ENCODE assay signal across 1 cellular context in the genomic region with DNA sequence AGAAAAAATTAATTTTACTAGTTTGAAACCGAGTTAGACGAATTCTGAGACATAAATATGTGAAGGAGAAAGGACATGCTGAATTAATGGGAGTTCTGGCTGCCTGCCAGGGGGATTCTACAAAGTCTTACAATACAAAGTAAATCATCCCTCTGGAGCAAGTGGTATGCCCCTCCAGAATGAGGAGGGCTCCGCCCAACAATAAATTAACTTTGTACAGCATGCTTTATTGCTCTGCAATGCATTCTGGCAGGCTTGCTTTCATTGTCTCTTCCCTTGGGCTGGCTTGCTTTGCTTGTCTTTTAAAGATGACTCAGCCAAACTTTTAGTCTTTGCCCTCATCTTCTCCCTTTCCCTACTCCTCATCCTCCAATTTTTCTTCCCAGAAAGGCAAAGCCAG.
A peak's percentile ranks its signal among the peaks of the same experiment; 100 is the strongest.
TF ChIP-seq lines count a peak whose summit lies in the region.

No MANE protein-coding gene starts in this region.

TF ChIP-seq in HEK293, 187 proteins besides CTCF, POLR2A, EP300 and RAD21 (continued from another document):
- TF ChIP-seq ZNF544 (tag by site-specific recombination; IDR thresholded peaks at IDR 0.05): no peak
- TF ChIP-seq SP7 (tag by site-specific recombination; IDR thresholded peaks at IDR 0.05): 0 out of 2 replicates have a peak, but pooled peaks have one; percentile 39
- TF ChIP-seq, protein P1, sequence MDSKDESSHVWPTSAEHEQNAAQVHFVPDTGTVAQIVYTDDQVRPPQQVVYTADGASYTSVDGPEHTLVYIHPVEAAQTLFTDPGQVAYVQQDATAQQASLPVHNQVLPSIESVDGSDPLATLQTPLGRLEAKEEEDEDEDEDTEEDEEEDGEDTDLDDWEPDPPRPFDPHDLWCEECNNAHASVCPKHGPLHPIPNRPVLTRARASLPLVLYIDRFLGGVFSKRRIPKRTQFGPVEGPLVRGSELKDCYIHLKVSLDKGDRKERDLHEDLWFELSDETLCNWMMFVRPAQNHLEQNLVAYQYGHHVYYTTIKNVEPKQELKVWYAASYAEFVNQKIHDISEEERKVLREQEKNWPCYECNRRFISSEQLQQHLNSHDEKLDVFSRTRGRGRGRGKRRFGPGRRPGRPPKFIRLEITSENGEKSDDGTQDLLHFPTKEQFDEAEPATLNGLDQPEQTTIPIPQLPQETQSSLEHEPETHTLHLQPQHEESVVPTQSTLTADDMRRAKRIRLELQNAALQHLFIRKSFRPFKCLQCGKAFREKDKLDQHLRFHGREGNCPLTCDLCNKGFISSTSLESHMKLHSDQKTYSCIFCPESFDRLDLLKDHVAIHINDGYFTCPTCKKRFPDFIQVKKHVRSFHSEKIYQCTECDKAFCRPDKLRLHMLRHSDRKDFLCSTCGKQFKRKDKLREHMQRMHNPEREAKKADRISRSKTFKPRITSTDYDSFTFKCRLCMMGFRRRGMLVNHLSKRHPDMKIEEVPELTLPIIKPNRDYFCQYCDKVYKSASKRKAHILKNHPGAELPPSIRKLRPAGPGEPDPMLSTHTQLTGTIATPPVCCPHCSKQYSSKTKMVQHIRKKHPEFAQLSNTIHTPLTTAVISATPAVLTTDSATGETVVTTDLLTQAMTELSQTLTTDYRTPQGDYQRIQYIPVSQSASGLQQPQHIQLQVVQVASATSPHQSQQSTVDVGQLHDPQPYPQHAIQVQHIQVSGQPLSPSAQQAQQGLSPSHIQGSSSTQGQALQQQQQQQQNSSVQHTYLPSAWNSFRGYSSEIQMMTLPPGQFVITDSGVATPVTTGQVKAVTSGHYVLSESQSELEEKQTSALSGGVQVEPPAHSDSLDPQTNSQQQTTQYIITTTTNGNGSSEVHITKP (tag by site-specific recombination; IDR thresholded peaks at IDR 0.05): peak; percentile 54
